ENCODE assay signal across 19 cellular contexts in the genomic region with DNA sequence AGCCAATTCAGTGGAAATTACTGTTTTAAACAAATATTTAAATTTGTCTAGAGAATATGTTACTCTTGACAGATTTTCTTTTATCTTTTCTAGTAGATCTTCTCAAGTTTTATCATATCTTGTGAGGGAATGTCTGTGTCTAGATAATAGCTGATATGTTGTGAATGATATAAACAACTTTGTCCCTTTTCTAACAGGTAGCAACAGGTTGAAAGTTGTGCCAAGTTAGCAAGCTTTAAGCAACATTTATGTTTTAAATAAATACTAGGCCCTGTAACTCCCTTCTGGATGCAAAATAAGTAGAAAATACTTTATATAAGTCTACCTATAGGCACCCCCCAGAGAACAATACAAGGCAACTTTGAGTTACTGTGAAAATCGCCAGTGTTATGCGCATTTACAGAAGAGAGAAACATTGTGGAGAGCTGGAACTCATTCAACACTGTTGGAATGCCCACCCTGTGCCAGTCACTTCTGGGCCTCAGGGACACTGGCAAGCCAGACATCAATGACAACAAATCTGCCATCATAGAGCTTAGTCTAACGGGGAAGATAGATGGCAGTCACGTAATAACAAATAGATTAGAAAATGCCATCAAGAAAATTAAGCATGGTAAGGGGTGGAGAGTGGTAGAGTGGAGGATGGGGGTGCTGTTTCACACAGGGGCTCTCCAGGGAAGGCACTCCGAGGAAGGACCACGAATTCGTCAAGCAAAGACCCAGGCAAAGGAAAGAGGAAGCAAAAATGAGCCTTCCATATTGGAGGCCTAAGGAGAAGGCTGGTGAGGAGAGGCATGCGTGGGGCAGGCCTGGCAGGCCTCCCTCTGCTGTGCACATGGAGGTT.
"Had no signal": no experiment of that assay in that cellular context is flagged by ENCODE, and none has a peak within 500 bp of the region (broad histone marks: within the 10 kb centered on the region; RNA-seq: fewer than 3 reads in every experiment).

No MANE protein-coding gene starts in this region.

- H3K36me3 Mint-ChIP-seq: brain had no signal

- DNase-seq: activated CD4-positive, alpha-beta T cell treated with anti-CD3 and anti-CD28 coated beads, Interleukin-2, amount 10 ng/mL, durations not matched to agents 7 days and 5 days; activated CD8-positive, alpha-beta memory T cell treated with anti-CD3 and anti-CD28 coated beads for 24 hours; activated gamma-delta T cell treated with Interleukin-2 at 50 U/mL for 16 hours; amygdala; dorsolateral prefrontal cortex; heart right ventricle; occipital lobe; right cardiac atrium; small intestine; stimulated activated CD4-positive, alpha-beta T cell treated with anti-CD3 and anti-CD28 coated beads, Interleukin-4, amount 100 ng/mL, for 4 hours; stimulated activated CD8-positive, alpha-beta memory T cell treated with anti-CD3 and anti-CD28 coated beads, Interleukin-4, amount 100 ng/mL, for 48 hours; stimulated activated naive CD4-positive, alpha-beta T cell treated with Interleukin-2 at 50 U/mL for 16 hours; substantia nigra; T-helper 2 cell; transverse colon had no signal

- H3K9me3 ChIP-seq: gastroesophageal sphincter, heart right ventricle, transverse colon had no signal

- H3K27ac Mint-ChIP-seq: activated CD4-positive, alpha-beta T cell treated with anti-CD3 and anti-CD28 coated beads, Interleukin-2, amount 10 ng/mL, durations not matched to agents 7 days and 5 days; activated naive CD8-positive, alpha-beta T cell; brain; nephron had no signal

- H3K4me3 Mint-ChIP-seq: activated CD4-positive, alpha-beta T cell treated with anti-CD3 and anti-CD28 coated beads, Interleukin-2, amount 10 ng/mL, durations not matched to agents 7 days and 5 days; activated naive CD8-positive, alpha-beta T cell had no signal

- ATAC-seq: gastroesophageal sphincter, heart right ventricle, right cardiac atrium had no signal

- H3K4me3 ChIP-seq: dorsolateral prefrontal cortex, gastroesophageal sphincter, heart right ventricle, transverse colon had no signal

- H3K27ac ChIP-seq: dorsolateral prefrontal cortex, gastroesophageal sphincter, heart right ventricle, transverse colon had no signal

- H3K9me3 Mint-ChIP-seq: activated CD4-positive, alpha-beta T cell treated with anti-CD3 and anti-CD28 coated beads, Interleukin-2, amount 10 ng/mL, durations not matched to agents 7 days and 5 days; nephron had no signal

- FAIRE-seq: small intestine had no signal

- H3K36me3 ChIP-seq: gastroesophageal sphincter, heart right ventricle, transverse colon had no signal
